In the genomic region with DNA sequence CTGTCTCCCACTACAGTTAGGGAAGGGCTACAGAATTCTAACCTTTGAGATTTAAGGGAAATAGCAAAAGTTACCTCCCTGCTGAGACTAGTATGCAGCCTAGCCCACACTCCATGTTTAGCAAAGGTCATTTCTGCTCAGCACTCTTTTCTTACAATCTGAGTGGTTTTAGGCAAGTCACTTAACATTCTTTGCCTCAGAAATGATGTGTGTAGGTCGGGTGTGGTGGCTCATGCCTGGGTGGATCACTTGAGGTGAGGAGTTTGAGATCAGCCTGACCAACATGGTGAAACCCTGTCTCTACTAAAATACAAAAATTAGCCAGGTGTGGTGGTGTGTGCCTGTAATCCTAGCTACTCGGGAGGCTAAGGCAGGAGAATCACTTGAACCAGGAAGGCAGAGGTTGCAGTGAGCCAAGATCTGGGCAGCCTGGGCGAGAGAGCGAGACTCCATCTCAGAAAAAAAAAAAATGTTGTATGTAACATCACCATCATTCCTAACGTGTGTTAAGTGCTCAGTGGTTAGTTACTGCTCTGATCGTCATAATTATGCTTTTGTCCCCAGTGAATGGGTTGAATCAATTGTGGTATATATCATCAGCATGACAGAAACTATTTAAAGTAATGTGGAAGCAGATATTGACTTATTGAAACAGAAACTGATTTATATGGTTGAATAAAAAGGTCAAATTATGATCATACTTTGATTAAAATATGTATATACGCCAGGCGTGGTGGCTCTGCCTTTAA, we compare ENCODE assay signal across 1 cellular context.
TF ChIP-seq lines count a peak whose summit lies in the region.

No MANE protein-coding gene starts in this region.

TF ChIP-seq in IMR-90, 13 proteins besides CTCF, POLR2A, EP300 and RAD21:
- no peak for TF ChIP-seq NFE2L2 (IDR thresholded peaks at IDR 0.05; ENCODE audit: low read depth, low read length)
- TF ChIP-seq CHD1 (IDR thresholded peaks at IDR 0.05; ENCODE audit: low read depth, low read length) = no peak
- no peak for TF ChIP-seq MXI1 (IDR thresholded peaks at IDR 0.05; ENCODE audit: borderline replicate concordance, low read depth, low read length)
- TF ChIP-seq, protein P1, sequence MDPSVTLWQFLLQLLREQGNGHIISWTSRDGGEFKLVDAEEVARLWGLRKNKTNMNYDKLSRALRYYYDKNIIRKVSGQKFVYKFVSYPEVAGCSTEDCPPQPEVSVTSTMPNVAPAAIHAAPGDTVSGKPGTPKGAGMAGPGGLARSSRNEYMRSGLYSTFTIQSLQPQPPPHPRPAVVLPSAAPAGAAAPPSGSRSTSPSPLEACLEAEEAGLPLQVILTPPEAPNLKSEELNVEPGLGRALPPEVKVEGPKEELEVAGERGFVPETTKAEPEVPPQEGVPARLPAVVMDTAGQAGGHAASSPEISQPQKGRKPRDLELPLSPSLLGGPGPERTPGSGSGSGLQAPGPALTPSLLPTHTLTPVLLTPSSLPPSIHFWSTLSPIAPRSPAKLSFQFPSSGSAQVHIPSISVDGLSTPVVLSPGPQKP (IDR thresholded peaks at IDR 0.05; ENCODE audit: borderline replicate concordance, low read depth, low read length) = no peak
- no peak for TF ChIP-seq FOS (IDR thresholded peaks at IDR 0.05; ENCODE audit: low read depth, low read length)
- no peak for TF ChIP-seq RCOR1 (IDR thresholded peaks at IDR 0.05; ENCODE audit: insufficient replicate concordance, low read length)
- TF ChIP-seq RFX5 (IDR thresholded peaks at IDR 0.05; ENCODE audit: low read depth, low read length) = no peak
- no peak for TF ChIP-seq MAZ (IDR thresholded peaks at IDR 0.05; ENCODE audit: borderline replicate concordance, low read depth, low read length)
- no peak for TF ChIP-seq BHLHE40 (IDR thresholded peaks at IDR 0.05; ENCODE audit: low read depth, low read length)
- no peak for TF ChIP-seq CEBPB (IDR thresholded peaks at IDR 0.05; ENCODE audit: low read depth, low read length)
- TF ChIP-seq, protein P2, sequence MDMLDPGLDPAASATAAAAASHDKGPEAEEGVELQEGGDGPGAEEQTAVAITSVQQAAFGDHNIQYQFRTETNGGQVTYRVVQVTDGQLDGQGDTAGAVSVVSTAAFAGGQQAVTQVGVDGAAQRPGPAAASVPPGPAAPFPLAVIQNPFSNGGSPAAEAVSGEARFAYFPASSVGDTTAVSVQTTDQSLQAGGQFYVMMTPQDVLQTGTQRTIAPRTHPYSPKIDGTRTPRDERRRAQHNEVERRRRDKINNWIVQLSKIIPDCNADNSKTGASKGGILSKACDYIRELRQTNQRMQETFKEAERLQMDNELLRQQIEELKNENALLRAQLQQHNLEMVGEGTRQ (IDR thresholded peaks at IDR 0.05; ENCODE audit: low read depth, low read length) = no peak
- no peak for TF ChIP-seq SMC3 (IDR thresholded peaks at IDR 0.05; ENCODE audit: low read depth, low read length)
